In genomic region chr17:79075861-79076406, GRCh38 we compare ENCODE assay signal across 9 cellular contexts. TPM values are rescaled to one million over a fixed set of nuclear protein-coding genes. Genes with fewer than 3 reads are reported as not detected.
DNase-seq lines count a peak whose midpoint lies in the region; ATAC-seq, FAIRE-seq and TF ChIP-seq lines count a peak whose summit lies in the region.
"Had no signal": no experiment of that assay in that cellular context is flagged by ENCODE, and none has a peak within 500 bp of the region (broad histone marks: within the 10 kb centered on the region; RNA-seq: fewer than 3 reads in every experiment).

No MANE protein-coding gene starts in this region.

- H3K27me3 ChIP-seq in GM23248 (replicated peaks; ENCODE audit: insufficient read depth) (no peaks in the 10 kb centered on the region), WERI-Rb-1 (ENCODE audit: insufficient read depth, low read depth, severe bottlenecking) (no peaks in the 10 kb centered on the region), heart left ventricle (no peaks in the 10 kb centered on the region), small intestine (ENCODE audit: control insufficient read depth in 2 of 2, insufficient read depth in 2 of 2, low read length in 2 of 2) (no peaks in the 10 kb centered on the region)

- no peaks in the 10 kb centered on the region for H3F3A ChIP-seq in GM23248 (ENCODE audit: insufficient read depth)

- no peaks in the 10 kb centered on the region for H3K9me2 ChIP-seq in GM23248 (ENCODE audit: insufficient read depth)

- H3K9me3 ChIP-seq in GM23248 (ENCODE audit: low read depth) (no peaks in the 10 kb centered on the region), WERI-Rb-1 (ENCODE audit: severe bottlenecking) (no peaks in the 10 kb centered on the region), heart left ventricle (no peaks in the 10 kb centered on the region), small intestine (ENCODE audit: control insufficient read depth, low read depth) (no peaks in the 10 kb centered on the region)

- in situ Hi-C loops in GM23248 (cut with MboI) = no loop called here
- in situ Hi-C loops in KBM-7 (cut with MboI; ENCODE audit: low pct_unique_long_range_greater_than_20kb, low sequenced_read_pairs) = no loop called here

- no peak for DNase-seq in GM23248
- DNase-seq in WERI-Rb-1 = no peak
- no peak for DNase-seq in heart left ventricle
- DNase-seq in KBM-7 = no peak
- DNase-seq in small intestine = no peak
- DNase-seq: cortex of kidney had no signal

- H3K4me2 ChIP-seq in GM23248 (ENCODE audit: unreplicated experiment) = peak overlapping the region; percentile 85

- TF ChIP-seq POLR2A in heart left ventricle (IDR thresholded peaks at IDR 0.05) = no peak

- TF ChIP-seq CTCF in WERI-Rb-1 (IDR thresholded peaks at IDR 0.05; ENCODE audit: low read depth, low read length) = no peak
- no peak for TF ChIP-seq CTCF in heart left ventricle (IDR thresholded peaks at IDR 0.05)

- H3K27ac ChIP-seq in GM23248 (no peak overlapping the region), WERI-Rb-1 (no peak overlapping the region), heart left ventricle (peak overlapping the region in 9 of 12 donors; percentile 67 to 96 (median 87)), skin epidermis (peak overlapping the region in 9 of 21 experiments; percentile 34 to 90 (median 80)), small intestine (ENCODE audit: low read depth in 1 of 2, low read length in 1 of 2) (peak overlapping the region in 1 of 2 donors; percentile 76)

- H3K4me3 ChIP-seq in GM23248 = peak overlapping the region; percentile 88
- peak overlapping the region; percentile 78; the same call in 1 of the 2 replicates for H3K4me3 ChIP-seq in WERI-Rb-1 (ENCODE audit: low read depth, low read length)
- peak overlapping the region; percentile 48 to 99 (median 86) for H3K4me3 ChIP-seq in heart left ventricle
- peak overlapping the region in 4 of 7 experiments; percentile 82 to 91 (median 87) for H3K4me3 ChIP-seq in skin epidermis
- H3K4me3 ChIP-seq in small intestine (ENCODE audit: low read depth in 1 of 2, low read length in 2 of 2) = peak overlapping the region in 1 of 2 donors; percentile 82

- peak overlapping the region; percentile 81 for H3K9ac ChIP-seq in GM23248

- FAIRE-seq in small intestine (lab: Jason Lieb, UNC) = no peak

- no peaks in the 10 kb centered on the region for H3K79me2 ChIP-seq in GM23248 (ENCODE audit: insufficient read depth)

- WGBS in GM23248 (ENCODE audit: low coverage in 1 of 2, low lambda C conversion rate in 2 of 2, missing lambda C conversion rate in 2 of 2), 2 experiments = 93% methylated on average over 9 of the region's 9 CpGs
- 72 to 83% (median 74%) methylated on average over 9 of the region's 9 CpGs for WGBS in heart left ventricle, 4 donors
- WGBS in small intestine, 3 donors = 46 to 79% (median 59%) methylated on average over 9 of the region's 9 CpGs

- H3K36me3 ChIP-seq in GM23248 (ENCODE audit: low read depth) = no peaks in the 10 kb centered on the region
- peaks cover 46% of the 10 kb centered on the region for H3K36me3 ChIP-seq in WERI-Rb-1
- H3K36me3 ChIP-seq in heart left ventricle = peaks cover 0 to 38% (median 36%) of the 10 kb centered on the region in 9 donors
- peaks cover 5 to 13% of the 10 kb centered on the region in 2 donors for H3K36me3 ChIP-seq in small intestine (ENCODE audit: control insufficient read depth in 2 of 2, insufficient read depth in 2 of 2, low read length in 2 of 2)

- no peak for ATAC-seq in heart left ventricle
- ATAC-seq in GM21619 (IDR thresholded peaks at IDR 0.05; ENCODE audit: unreplicated experiment) = no peak
- no peak for ATAC-seq in GM21367 (IDR thresholded peaks at IDR 0.05; ENCODE audit: unreplicated experiment)

- H3K4me1 ChIP-seq in GM23248 (ENCODE audit: insufficient read depth) (no peaks in the 10 kb centered on the region), heart left ventricle (peaks cover 0 to 25% (median 14%) of the 10 kb centered on the region in 12 donors), small intestine (ENCODE audit: control insufficient read depth in 2 of 2, insufficient read depth in 1 of 2, low read depth in 1 of 2, low read length in 1 of 2) (peaks cover 0 to 7% of the 10 kb centered on the region in 2 donors)

- peak overlapping the region; percentile 91; the same call in 1 of the 2 replicates for H2AFZ ChIP-seq in GM23248

- intact Hi-C loops in heart left ventricle (cut with DNase I) = loop anchor here in 2 of 10 donors (2.0 to 5.0 kb wide), 3 partner anchors 29 to 54 kb away; partner anchors contain the start of gene C1QTNF1 (in 2 of the 2)

- H4K20me1 ChIP-seq in GM23248 (ENCODE audit: insufficient read depth) = no peaks in the 10 kb centered on the region

RNA-seq across cellular contexts. Expression of gene ENGASE, which starts 1.3 kb away (rescaled TPM):
- 7.8 and 8.4 TPM in 2 replicates for total RNA-seq in GM23248 (2014; rRNA removed; shearing (Covaris generic))
- polyA plus RNA-seq in GM23248 (2016; fragmentation: Nextera tagmentation; extraction: Ambion mirVana) (4.3 and 5.1 TPM in 2 replicates), heart left ventricle (10 to 100 TPM in 1 of 2 donors, 1 to 10 TPM in 1; 9.9 to 21.9 TPM), small intestine (10 to 100 TPM; 17.6 to 36.2 (median 25.7) TPM)
- total RNA-seq in heart left ventricle = 10 to 100 TPM in 8 of 9 donors, 1 to 10 TPM in 1; 6.2 to 42.0 (median 25.5) TPM

RNA-seq across cellular contexts. Expression of gene C1QTNF1, which starts 52.0 kb away (rescaled TPM):
- total RNA-seq in GM23248 (2014; rRNA removed; shearing (Covaris generic)) = 12.2 and 14.4 TPM in 2 replicates
- polyA plus RNA-seq in GM23248 (2016; fragmentation: Nextera tagmentation; extraction: Ambion mirVana) (5.7 and 6.1 TPM in 2 replicates), heart left ventricle (100 to 1,000 TPM in 1 of 2 donors, 10 to 100 TPM in 1; 85.5 to 189 TPM), small intestine (10 to 100 TPM in 1 of 3 donors, 1 to 10 TPM in 1, under 1 TPM in 1; 0.67 to 57.4 (median 2.4) TPM)
- total RNA-seq in heart left ventricle = 100 to 1,000 TPM in 4 of 9 donors, 10 to 100 TPM in 5; 37.0 to 406 (median 66.2) TPM

Comparison
In these comparisons a context has a peak if more than half of its experiments do, and no peak if none do; other contexts are left out.
1. H3K27ac ChIP-seq: peak in heart left ventricle (9 of 12); none in GM23248 (single experiment) and WERI-Rb-1 (single experiment).